ENCODE assay signal across 8 cellular contexts in genomic region chr13:114119196-114119595, GRCh38. TPM values are rescaled to one million over a fixed set of nuclear protein-coding genes. Genes with fewer than 3 reads are reported as not detected.
DNase-seq lines count a peak whose midpoint lies in the region; ATAC-seq and TF ChIP-seq lines count a peak whose summit lies in the region.

No MANE protein-coding gene starts in this region.

- H3K27ac Mint-ChIP-seq in IgD-negative memory B cell (peak overlapping the region in 2 of 3 donors; percentile 70 to 94), memory B cell (peak overlapping the region; percentile 78)

- no peaks in the 10 kb centered on the region for H3K36me3 ChIP-seq in vagina

- peaks cover 57% of the 10 kb centered on the region for H3K4me1 ChIP-seq in vagina

- TF ChIP-seq CTCF in vagina (IDR thresholded peaks at IDR 0.05) = no peak

- H3K27ac ChIP-seq in vagina = peak overlapping the region; percentile 77

- no peaks in the 10 kb centered on the region for H3K9me3 ChIP-seq in vagina

- intact Hi-C loops in vagina (cut with DNase I) = no loop called here

- peaks cover 31 to 42% (median 32%) of the 10 kb centered on the region in 3 donors for H3K4me1 Mint-ChIP-seq in IgD-negative memory B cell
- peaks cover 53% of the 10 kb centered on the region for H3K4me1 Mint-ChIP-seq in memory B cell

- DNase-seq in ACHN (peak; percentile 87), dermis blood vessel endothelial cell (peak; percentile 95), memory B cell (ENCODE audit: low spot score in 2 of 2) (no peak), vagina (ENCODE audit: extremely low spot score in 2 of 2) (no peak), activated gamma-delta T cell (lab: John Stamatoyannopoulos, UW) (no peak), medulla oblongata (ENCODE audit: extremely low spot score) (no peak)
- DNase-seq in effector CD4-positive, alpha-beta T cell = no peak

- no peaks in the 10 kb centered on the region for H3K9me3 Mint-ChIP-seq in IgD-negative memory B cell
- no peaks in the 10 kb centered on the region for H3K9me3 Mint-ChIP-seq in memory B cell

- H3K4me3 Mint-ChIP-seq in IgD-negative memory B cell (peak overlapping the region in 3 of 4 donors; percentile 38 to 67 (median 38)), memory B cell (peak overlapping the region; percentile 68)

- peaks cover 4% of the 10 kb centered on the region for H3K36me3 Mint-ChIP-seq in IgD-negative memory B cell
- H3K36me3 Mint-ChIP-seq in memory B cell = peaks cover 17% of the 10 kb centered on the region

- H3K27me3 Mint-ChIP-seq in IgD-negative memory B cell = no peaks in the 10 kb centered on the region
- H3K27me3 Mint-ChIP-seq in memory B cell = no peaks in the 10 kb centered on the region

- peak overlapping the region in 1 of 2 donors; percentile 36 for H3K4me3 ChIP-seq in vagina

- in situ Hi-C loops in ACHN (cut with HindIII; ENCODE audit: low pct_ligation_motif_present, low pct_unique_long_range_greater_than_20kb, low sequenced_read_pairs) = no loop called here

- no peaks in the 10 kb centered on the region for H3K27me3 ChIP-seq in vagina

- TF ChIP-seq POLR2A in vagina (IDR thresholded peaks at IDR 0.05) = no peak

- ATAC-seq in memory B cell (ENCODE audit: low read depth) = no peak

RNA-seq across cellular contexts. Expression of gene RASA3, which starts 13.2 kb away (rescaled TPM):
- polyA plus RNA-seq in IgD-negative memory B cell = 52.8 TPM
- 35.4 and 51.4 TPM in 2 replicates for total RNA-seq in dermis blood vessel endothelial cell
- 19.6 TPM for total RNA-seq in vagina

RNA-seq across cellular contexts. Expression of gene CFAP97D2, which starts 59.9 kb away (rescaled TPM):
- not detected for polyA plus RNA-seq in IgD-negative memory B cell
- not detected in 2 replicates for total RNA-seq in dermis blood vessel endothelial cell
- total RNA-seq in vagina = not detected

Comparison
In these comparisons a context has a peak if more than half of its experiments do, and no peak if none do; other contexts are left out.
1. DNase-seq: peak in ACHN (single experiment) and dermis blood vessel endothelial cell (single experiment); none in memory B cell (0 of 2), vagina (0 of 2), effector CD4-positive, alpha-beta T cell (single experiment), activated gamma-delta T cell (single experiment) and medulla oblongata (single experiment).